In the genomic region with DNA sequence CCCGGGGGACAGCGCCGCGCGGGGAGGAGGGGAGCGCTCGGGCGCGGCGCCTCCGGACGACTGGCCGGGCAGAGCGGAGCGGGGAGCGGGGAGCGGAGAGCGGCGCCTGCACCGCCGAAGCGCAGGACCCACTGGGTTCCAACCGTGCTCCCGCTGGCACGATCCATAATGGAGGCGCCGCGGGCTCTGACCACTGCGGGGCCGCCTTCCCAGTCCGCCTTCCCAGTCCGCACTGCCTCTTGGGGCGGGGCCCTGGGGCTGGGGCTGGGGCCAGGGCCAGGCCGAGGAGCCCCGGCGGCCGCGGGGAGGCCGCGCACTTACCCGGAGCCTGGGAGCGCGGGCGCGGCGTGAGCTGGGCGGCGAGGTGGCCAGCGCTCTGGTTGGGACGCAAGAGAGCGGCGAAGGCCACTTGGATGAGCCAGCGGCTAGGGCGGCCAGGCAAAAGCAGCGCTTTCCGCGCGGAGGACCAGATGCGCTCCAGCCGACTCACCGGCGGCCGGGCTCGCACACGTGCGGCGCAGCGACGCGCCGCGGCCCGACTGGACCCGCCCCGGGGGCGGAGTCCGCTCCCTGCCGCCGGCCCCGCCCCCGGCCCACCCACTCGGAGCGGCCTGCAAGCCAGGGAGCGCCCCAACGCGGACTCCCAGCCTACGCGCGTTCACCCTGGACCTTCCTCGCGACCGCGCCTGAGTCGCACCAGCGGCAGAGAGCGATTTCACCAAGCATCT, we compare ENCODE assay signal across 1 cellular context.
A peak's percentile ranks its signal among the peaks of the same experiment; 100 is the strongest.
TF ChIP-seq lines count a peak whose summit lies in the region.

A gene with protein sequence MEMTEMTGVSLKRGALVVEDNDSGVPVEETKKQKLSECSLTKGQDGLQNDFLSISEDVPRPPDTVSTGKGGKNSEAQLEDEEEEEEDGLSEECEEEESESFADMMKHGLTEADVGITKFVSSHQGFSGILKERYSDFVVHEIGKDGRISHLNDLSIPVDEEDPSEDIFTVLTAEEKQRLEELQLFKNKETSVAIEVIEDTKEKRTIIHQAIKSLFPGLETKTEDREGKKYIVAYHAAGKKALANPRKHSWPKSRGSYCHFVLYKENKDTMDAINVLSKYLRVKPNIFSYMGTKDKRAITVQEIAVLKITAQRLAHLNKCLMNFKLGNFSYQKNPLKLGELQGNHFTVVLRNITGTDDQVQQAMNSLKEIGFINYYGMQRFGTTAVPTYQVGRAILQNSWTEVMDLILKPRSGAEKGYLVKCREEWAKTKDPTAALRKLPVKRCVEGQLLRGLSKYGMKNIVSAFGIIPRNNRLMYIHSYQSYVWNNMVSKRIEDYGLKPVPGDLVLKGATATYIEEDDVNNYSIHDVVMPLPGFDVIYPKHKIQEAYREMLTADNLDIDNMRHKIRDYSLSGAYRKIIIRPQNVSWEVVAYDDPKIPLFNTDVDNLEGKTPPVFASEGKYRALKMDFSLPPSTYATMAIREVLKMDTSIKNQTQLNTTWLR (minus strand): TSS at position 541 of the 728 bp plus-strand sequence. CDS start 13,759 bp downstream, outside the sequence.

TF ChIP-seq in HepG2, 621 proteins besides CTCF, POLR2A, EP300 and RAD21 (continued from another document and continues in another):
- TF ChIP-seq, protein P1, sequence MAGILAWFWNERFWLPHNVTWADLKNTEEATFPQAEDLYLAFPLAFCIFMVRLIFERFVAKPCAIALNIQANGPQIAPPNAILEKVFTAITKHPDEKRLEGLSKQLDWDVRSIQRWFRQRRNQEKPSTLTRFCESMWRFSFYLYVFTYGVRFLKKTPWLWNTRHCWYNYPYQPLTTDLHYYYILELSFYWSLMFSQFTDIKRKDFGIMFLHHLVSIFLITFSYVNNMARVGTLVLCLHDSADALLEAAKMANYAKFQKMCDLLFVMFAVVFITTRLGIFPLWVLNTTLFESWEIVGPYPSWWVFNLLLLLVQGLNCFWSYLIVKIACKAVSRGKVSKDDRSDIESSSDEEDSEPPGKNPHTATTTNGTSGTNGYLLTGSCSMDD (CRISPR knock-in tag; IDR thresholded peaks at IDR 0.05): no peak
- no peak for TF ChIP-seq ZNF20 (CRISPR knock-in tag; IDR thresholded peaks at IDR 0.05)
- peak; percentile 77 for TF ChIP-seq AGO2 (optimal IDR thresholded peaks at IDR 0.05; ENCODE audit: low read depth, low read length)
- TF ChIP-seq HBP1 (CRISPR knock-in tag; IDR thresholded peaks at IDR 0.05; ENCODE audit: low read depth): peak; percentile 43
- peak; percentile 95; the same call in 2 of the 3 replicates for TF ChIP-seq MXI1 (IDR thresholded peaks at IDR 0.05; ENCODE audit: borderline replicate concordance, low read depth, low read length)
- TF ChIP-seq WIZ (CRISPR knock-in tag; IDR thresholded peaks at IDR 0.05): 0 out of 2 replicates have a peak, but pooled peaks have one; percentile 74
- TF ChIP-seq HMGXB4 (CRISPR knock-in tag; IDR thresholded peaks at IDR 0.05; ENCODE audit: borderline replicate concordance in 1 of 2, low read depth in 1 of 2): peak in 1 of 2 experiments; percentile 64; a peak in 2 of 4 replicates
- 0 out of 2 replicates have a peak, but pooled peaks have one; percentile 17 for TF ChIP-seq KDM3A (CRISPR knock-in tag; IDR thresholded peaks at IDR 0.05; ENCODE audit: low read depth)
- TF ChIP-seq SP1 (IDR thresholded peaks at IDR 0.05): no peak
- TF ChIP-seq SP1 (CRISPR knock-in tag; IDR thresholded peaks at IDR 0.05): peak; percentile 58
- TF ChIP-seq TFDP1 (CRISPR knock-in tag; IDR thresholded peaks at IDR 0.05; ENCODE audit: borderline replicate concordance): peak; percentile 22; the same call in 1 of the 2 replicates
- 0 out of 2 replicates have a peak, but pooled peaks have one; percentile 23 for TF ChIP-seq GPN1 (CRISPR knock-in tag; IDR thresholded peaks at IDR 0.05; ENCODE audit: borderline replicate concordance)
- TF ChIP-seq POLR2G (IDR thresholded peaks at IDR 0.05; ENCODE audit: low read depth, low read length): peak; percentile 88
- TF ChIP-seq HDAC1 (CRISPR knock-in tag; IDR thresholded peaks at IDR 0.05): peak; percentile 49
- no peak for TF ChIP-seq HOMEZ (CRISPR knock-in tag; IDR thresholded peaks at IDR 0.05; ENCODE audit: low read depth)
- TF ChIP-seq, protein P2, sequence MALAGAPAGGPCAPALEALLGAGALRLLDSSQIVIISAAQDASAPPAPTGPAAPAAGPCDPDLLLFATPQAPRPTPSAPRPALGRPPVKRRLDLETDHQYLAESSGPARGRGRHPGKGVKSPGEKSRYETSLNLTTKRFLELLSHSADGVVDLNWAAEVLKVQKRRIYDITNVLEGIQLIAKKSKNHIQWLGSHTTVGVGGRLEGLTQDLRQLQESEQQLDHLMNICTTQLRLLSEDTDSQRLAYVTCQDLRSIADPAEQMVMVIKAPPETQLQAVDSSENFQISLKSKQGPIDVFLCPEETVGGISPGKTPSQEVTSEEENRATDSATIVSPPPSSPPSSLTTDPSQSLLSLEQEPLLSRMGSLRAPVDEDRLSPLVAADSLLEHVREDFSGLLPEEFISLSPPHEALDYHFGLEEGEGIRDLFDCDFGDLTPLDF (CRISPR knock-in tag; IDR thresholded peaks at IDR 0.05): no peak; the same call in none of the 2 replicates
- peak; percentile 85 for TF ChIP-seq ZNF766 (CRISPR knock-in tag; IDR thresholded peaks at IDR 0.05; ENCODE audit: borderline replicate concordance)
- TF ChIP-seq HOXD1 (CRISPR knock-in tag; IDR thresholded peaks at IDR 0.05): peak; percentile 67; the same call in 1 of the 2 replicates
- TF ChIP-seq TFDP2 (CRISPR knock-in tag; IDR thresholded peaks at IDR 0.05): 0 out of 2 replicates have a peak, but pooled peaks have one; percentile 22
- TF ChIP-seq ZNF619 (CRISPR knock-in tag; IDR thresholded peaks at IDR 0.05): 0 out of 2 replicates have a peak, but pooled peaks have one; percentile 6
- no peak for TF ChIP-seq SSRP1 (CRISPR knock-in tag; IDR thresholded peaks at IDR 0.05)
- TF ChIP-seq, protein P3, sequence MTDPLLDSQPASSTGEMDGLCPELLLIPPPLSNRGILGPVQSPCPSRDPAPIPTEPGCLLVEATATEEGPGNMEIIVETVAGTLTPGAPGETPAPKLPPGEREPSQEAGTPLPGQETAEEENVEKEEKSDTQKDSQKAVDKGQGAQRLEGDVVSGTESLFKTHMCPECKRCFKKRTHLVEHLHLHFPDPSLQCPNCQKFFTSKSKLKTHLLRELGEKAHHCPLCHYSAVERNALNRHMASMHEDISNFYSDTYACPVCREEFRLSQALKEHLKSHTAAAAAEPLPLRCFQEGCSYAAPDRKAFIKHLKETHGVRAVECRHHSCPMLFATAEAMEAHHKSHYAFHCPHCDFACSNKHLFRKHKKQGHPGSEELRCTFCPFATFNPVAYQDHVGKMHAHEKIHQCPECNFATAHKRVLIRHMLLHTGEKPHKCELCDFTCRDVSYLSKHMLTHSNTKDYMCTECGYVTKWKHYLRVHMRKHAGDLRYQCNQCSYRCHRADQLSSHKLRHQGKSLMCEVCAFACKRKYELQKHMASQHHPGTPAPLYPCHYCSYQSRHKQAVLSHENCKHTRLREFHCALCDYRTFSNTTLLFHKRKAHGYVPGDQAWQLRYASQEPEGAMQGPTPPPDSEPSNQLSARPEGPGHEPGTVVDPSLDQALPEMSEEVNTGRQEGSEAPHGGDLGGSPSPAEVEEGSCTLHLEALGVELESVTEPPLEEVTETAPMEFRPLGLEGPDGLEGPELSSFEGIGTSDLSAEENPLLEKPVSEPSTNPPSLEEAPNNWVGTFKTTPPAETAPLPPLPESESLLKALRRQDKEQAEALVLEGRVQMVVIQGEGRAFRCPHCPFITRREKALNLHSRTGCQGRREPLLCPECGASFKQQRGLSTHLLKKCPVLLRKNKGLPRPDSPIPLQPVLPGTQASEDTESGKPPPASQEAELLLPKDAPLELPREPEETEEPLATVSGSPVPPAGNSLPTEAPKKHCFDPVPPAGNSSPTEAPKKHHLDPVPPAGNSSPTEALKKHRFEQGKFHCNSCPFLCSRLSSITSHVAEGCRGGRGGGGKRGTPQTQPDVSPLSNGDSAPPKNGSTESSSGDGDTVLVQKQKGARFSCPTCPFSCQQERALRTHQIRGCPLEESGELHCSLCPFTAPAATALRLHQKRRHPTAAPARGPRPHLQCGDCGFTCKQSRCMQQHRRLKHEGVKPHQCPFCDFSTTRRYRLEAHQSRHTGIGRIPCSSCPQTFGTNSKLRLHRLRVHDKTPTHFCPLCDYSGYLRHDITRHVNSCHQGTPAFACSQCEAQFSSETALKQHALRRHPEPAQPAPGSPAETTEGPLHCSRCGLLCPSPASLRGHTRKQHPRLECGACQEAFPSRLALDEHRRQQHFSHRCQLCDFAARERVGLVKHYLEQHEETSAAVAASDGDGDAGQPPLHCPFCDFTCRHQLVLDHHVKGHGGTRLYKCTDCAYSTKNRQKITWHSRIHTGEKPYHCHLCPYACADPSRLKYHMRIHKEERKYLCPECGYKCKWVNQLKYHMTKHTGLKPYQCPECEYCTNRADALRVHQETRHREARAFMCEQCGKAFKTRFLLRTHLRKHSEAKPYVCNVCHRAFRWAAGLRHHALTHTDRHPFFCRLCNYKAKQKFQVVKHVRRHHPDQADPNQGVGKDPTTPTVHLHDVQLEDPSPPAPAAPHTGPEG (CRISPR knock-in tag; IDR thresholded peaks at IDR 0.05): peak; percentile 89
- peak; percentile 41; the same call in 1 of the 2 replicates for TF ChIP-seq ZNF121 (CRISPR knock-in tag; IDR thresholded peaks at IDR 0.05)
- no peak for TF ChIP-seq SRF (IDR thresholded peaks at IDR 0.05; ENCODE audit: low read depth, low read length)
- TF ChIP-seq FOXC1 (CRISPR knock-in tag; IDR thresholded peaks at IDR 0.05; ENCODE audit: borderline replicate concordance): 0 out of 2 replicates have a peak, but pooled peaks have one; percentile 18
- no peak for TF ChIP-seq PLSCR1 (CRISPR knock-in tag; IDR thresholded peaks at IDR 0.05; ENCODE audit: borderline replicate concordance)
- peak; percentile 79; the same call in 1 of the 2 replicates for TF ChIP-seq SAP130 (CRISPR knock-in tag; IDR thresholded peaks at IDR 0.05; ENCODE audit: low read depth)
- peak; percentile 88 for TF ChIP-seq RBFOX2 (IDR thresholded peaks at IDR 0.05; ENCODE audit: low read depth, low read length)
- TF ChIP-seq ZFP82 (CRISPR knock-in tag; IDR thresholded peaks at IDR 0.05; ENCODE audit: borderline replicate concordance): 0 out of 2 replicates have a peak, but pooled peaks have one; percentile 25
